ENCODE assay signal across 9 cellular contexts in genomic region chr13:44155422-44156293, GRCh38.
DNase-seq lines count a peak whose midpoint lies in the region; ATAC-seq and TF ChIP-seq lines count a peak whose summit lies in the region.
"Had no signal": no experiment of that assay in that cellular context is flagged by ENCODE, and none has a peak within 500 bp of the region (broad histone marks: within the 10 kb centered on the region; RNA-seq: fewer than 3 reads in every experiment).

No MANE protein-coding gene starts in this region.

- H3K36me3 ChIP-seq in esophagus squamous epithelium (no peaks in the 10 kb centered on the region), muscle layer of duodenum (ENCODE audit: control insufficient read depth in 1 of 2, insufficient read depth in 2 of 2, low read length in 2 of 2) (no peaks in the 10 kb centered on the region)
- H3K36me3 ChIP-seq in CD8-positive, alpha-beta T cell (ENCODE audit: insufficient read depth, low read length), result no peaks in the 10 kb centered on the region

- H3K4me1 Mint-ChIP-seq in CD8-positive, alpha-beta T cell (ENCODE audit: low read depth), result no peaks in the 10 kb centered on the region
- H3K4me1 Mint-ChIP-seq: activated B cell treated with CpG ODN at 0.5 μM for 24 hours had no signal

- H3K27me3 ChIP-seq in esophagus squamous epithelium (no peaks in the 10 kb centered on the region), muscle layer of duodenum (ENCODE audit: low read depth, low read length) (no peaks in the 10 kb centered on the region)
- no peaks in the 10 kb centered on the region for H3K27me3 ChIP-seq in CD8-positive, alpha-beta T cell (ENCODE audit: insufficient read depth, low read length)

- H3K27ac ChIP-seq in esophagus squamous epithelium, result peak overlapping the region in 3 of 4 donors; percentile 59 to 86 (median 65)
- H3K27ac ChIP-seq in muscle layer of duodenum (ENCODE audit: low read length), result no peak overlapping the region
- H3K27ac ChIP-seq in CD8-positive, alpha-beta T cell (ENCODE audit: low read depth, low read length), result no peak overlapping the region

- no peaks in the 10 kb centered on the region for H3K36me3 Mint-ChIP-seq in activated naive CD4-positive, alpha-beta T cell treated with anti-CD3 and anti-CD28 coated beads, Interleukin-2, amount 50 U/mL, for 72 hours
- H3K36me3 Mint-ChIP-seq in CD8-positive, alpha-beta T cell, result no peaks in the 10 kb centered on the region

- TF ChIP-seq POLR2A in esophagus squamous epithelium (IDR thresholded peaks at IDR 0.05), result no peak

- CTCF ChIA-PET in GM10248 (lab: Yijun Ruan, JAX), result interaction anchor here (1.7 kb wide), 1 partner anchor 11 kb away, joined by 6 read pairs; no protein-coding TSS in a partner anchor
- CTCF ChIA-PET in CD8-positive, alpha-beta T cell (lab: Charles Lee), result interaction anchor here (0.6 kb wide), 1 partner anchor 111 kb away, joined by 3 read pairs; no protein-coding TSS in a partner anchor

- peak overlapping the region in 3 of 4 donors; percentile 12 to 23 (median 18) for H3K4me3 ChIP-seq in esophagus squamous epithelium
- H3K4me3 ChIP-seq in muscle layer of duodenum (ENCODE audit: low read depth in 1 of 2, low read length in 2 of 2), result peak overlapping the region; percentile 43 to 51
- H3K4me3 ChIP-seq in CD8-positive, alpha-beta T cell (ENCODE audit: low read depth, low read length), result no peak overlapping the region

- H3K4me1 ChIP-seq in esophagus squamous epithelium (peaks cover 13 to 51% (median 33%) of the 10 kb centered on the region in 3 donors), muscle layer of duodenum (ENCODE audit: control insufficient read depth in 1 of 2, insufficient read depth in 2 of 2, low read length in 2 of 2) (peaks cover 0 to 31% of the 10 kb centered on the region in 2 donors)
- H3K4me1 ChIP-seq in CD8-positive, alpha-beta T cell (ENCODE audit: insufficient read depth, low read length), result no peaks in the 10 kb centered on the region

- DNase-seq in DMS 273 (lab: John Stamatoyannopoulos, UW; ENCODE audit: unreplicated experiment), result peak; percentile 35
- DNase-seq in DMS 273 treated with DMSO at 0.1 percent for 48 hours (lab: John Stamatoyannopoulos, UW), result no peak
- no peak for DNase-seq in esophagus squamous epithelium (lab: John Stamatoyannopoulos, UW)
- DNase-seq in ureter (ENCODE audit: low spot score), result peak; percentile 73
- no peak for DNase-seq in GM10248 (ENCODE audit: extremely low spot score)
- DNase-seq in activated naive CD4-positive, alpha-beta T cell treated with anti-CD3 and anti-CD28 coated beads, Interleukin-2, amount 50 U/mL, for 72 hours (ENCODE audit: low spot score in 2 of 2), result no peak
- DNase-seq in CD8-positive, alpha-beta T cell, result no peak
- DNase-seq: activated B cell treated with CpG ODN at 0.5 μM for 24 hours had no signal

- intact Hi-C loops in esophagus squamous epithelium (cut with DNase I), result no loop called here
- intact Hi-C loops in CD8-positive, alpha-beta T cell (cut with DNase I, micrococcal nuclease), result no loop called here

- H3K4me3 Mint-ChIP-seq in CD8-positive, alpha-beta T cell, result no peak overlapping the region
- H3K4me3 Mint-ChIP-seq: activated B cell treated with CpG ODN at 0.5 μM for 24 hours had no signal

- TF ChIP-seq CTCF in esophagus squamous epithelium (IDR thresholded peaks at IDR 0.05), result no peak
- TF ChIP-seq CTCF in GM10248 (IDR thresholded peaks at IDR 0.05; ENCODE audit: control extremely low read depth, extremely low read depth, low read depth, missing control alignments), result no peak
- TF ChIP-seq CTCF in CD8-positive, alpha-beta T cell (IDR thresholded peaks at IDR 0.05), result no peak

- H3K9me3 Mint-ChIP-seq in activated naive CD4-positive, alpha-beta T cell treated with anti-CD3 and anti-CD28 coated beads, Interleukin-2, amount 50 U/mL, for 72 hours, result no peaks in the 10 kb centered on the region
- no peaks in the 10 kb centered on the region for H3K9me3 Mint-ChIP-seq in CD8-positive, alpha-beta T cell
- H3K9me3 Mint-ChIP-seq: activated B cell treated with CpG ODN at 0.5 μM for 24 hours had no signal

- ATAC-seq in activated naive CD4-positive, alpha-beta T cell treated with anti-CD3 and anti-CD28 coated beads, Interleukin-2, amount 50 U/mL, for 72 hours, result no peak
- no peak for ATAC-seq in CD8-positive, alpha-beta T cell

- no peak overlapping the region for H3K27ac Mint-ChIP-seq in activated naive CD4-positive, alpha-beta T cell treated with anti-CD3 and anti-CD28 coated beads, Interleukin-2, amount 50 U/mL, for 72 hours
- H3K27ac Mint-ChIP-seq in CD8-positive, alpha-beta T cell, result no peak overlapping the region
- H3K27ac Mint-ChIP-seq: activated B cell treated with CpG ODN at 0.5 μM for 24 hours had no signal

- H3K9me3 ChIP-seq in esophagus squamous epithelium (no peaks in the 10 kb centered on the region), muscle layer of duodenum (ENCODE audit: control insufficient read depth in 1 of 2, low read length in 2 of 2) (no peaks in the 10 kb centered on the region)
- H3K9me3 ChIP-seq in CD8-positive, alpha-beta T cell (ENCODE audit: low read length), result no peaks in the 10 kb centered on the region

- H3K27me3 Mint-ChIP-seq in CD8-positive, alpha-beta T cell (ENCODE audit: low read depth), result no peaks in the 10 kb centered on the region

- POLR2A ChIA-PET in GM10248 (lab: Yijun Ruan, JAX), result no interaction called here
- POLR2A ChIA-PET in CD8-positive, alpha-beta T cell (lab: Charles Lee), result no interaction called here

- 28 to 38% methylated on average over 10 to 12 of the region's 14 CpGs for WGBS in esophagus squamous epithelium, 2 donors

Comparison
In these comparisons a context has a peak if more than half of its experiments do, and no peak if none do; other contexts are left out.
1. DNase-seq: peak in DMS 273 (single experiment) and ureter (single experiment); none in DMS 273 treated with DMSO at 0.1 percent for 48 hours (single experiment), esophagus squamous epithelium (single experiment), GM10248 (single experiment), activated naive CD4-positive, alpha-beta T cell treated with anti-CD3 and anti-CD28 coated beads, Interleukin-2, amount 50 U/mL, for 72 hours (0 of 2) and CD8-positive, alpha-beta T cell (0 of 7).
2. H3K27ac ChIP-seq: peak in esophagus squamous epithelium (3 of 4); none in muscle layer of duodenum (single experiment) and CD8-positive, alpha-beta T cell (single experiment).